Comparison of ENCODE assay signal across 22 cellular contexts in the genomic region with DNA sequence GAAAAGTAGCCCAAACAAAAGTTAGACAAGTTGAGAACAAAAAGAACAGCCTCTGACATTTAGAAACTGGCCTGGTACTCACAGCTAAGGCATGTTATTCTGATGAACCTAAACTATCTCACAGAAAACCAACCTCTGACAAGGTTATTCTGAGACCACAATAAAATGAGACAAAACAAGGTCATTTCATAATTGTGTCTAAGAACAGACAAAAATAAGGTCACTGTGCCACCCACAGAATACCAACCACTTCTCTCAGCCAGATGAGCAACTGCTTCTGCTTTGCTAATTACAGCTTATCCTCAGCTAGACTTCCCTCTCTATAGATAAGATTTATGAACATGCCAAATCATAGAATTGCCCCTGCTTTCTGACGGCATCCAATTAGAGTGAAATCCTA.
"Had no signal": no experiment of that assay in that cellular context is flagged by ENCODE, and none has a peak within 500 bp of the region (broad histone marks: within the 10 kb centered on the region; RNA-seq: fewer than 3 reads in every experiment).

No MANE protein-coding gene starts in this region.

- H3K27me3 ChIP-seq: foreskin keratinocyte, left lung, tibial artery had no signal

- H3K9me3 ChIP-seq: left lung, tibial artery had no signal

- DNase-seq: activated CD4-positive, alpha-beta T cell treated with anti-CD3 and anti-CD28 coated beads for 4 hours; activated CD4-positive, alpha-beta T cell treated with anti-CD3 and anti-CD28 coated beads, Interleukin-2, amount 50 U/mL, for 48 hours; activated CD8-positive, alpha-beta memory T cell treated with anti-CD3 and anti-CD28 coated beads, Interleukin-2, amount 50 U/mL, for 48 hours; activated naive CD4-positive, alpha-beta T cell treated with anti-CD3 and anti-CD28 coated beads for 36 hours; activated T-cell treated with anti-CD3 and anti-CD28 coated beads, Interleukin-2, amount 50 U/mL, for 4 hours; aorta; effector CD4-positive, alpha-beta T cell; erythroblast; foreskin keratinocyte; left lung; natural killer cell; retina; stimulated activated CD4-positive, alpha-beta T cell treated with anti-CD3 and anti-CD28 coated beads, Interleukin-4, amount 100 ng/mL, for 24 hours; substantia nigra; T1000; tibial artery had no signal

- ATAC-seq: activated T-cell treated with anti-CD3 and anti-CD28 coated beads, Interleukin-2, amount 50 U/mL, for 4 hours; foreskin keratinocyte; left lung; natural killer cell; WTC11 had no signal

- H3K27me3 Mint-ChIP-seq: brain; dendritic cell treated with granulocyte-macrophage colony-stimulating factor and Interleukin-4, amounts not matched to agents 40 ng/mL and 50 ng/mL, for 4 days; progenitor cell of endocrine pancreas; stimulated activated naive CD8-positive, alpha-beta T cell treated with anti-CD3 and anti-CD28 coated beads, Interleukin-15, Interleukin-2, amounts not matched to agents 100 ng/mL and 50 ng/mL, for 24 hours had no signal

- H3K27ac Mint-ChIP-seq: activated naive CD4-positive, alpha-beta T cell treated with anti-CD3 and anti-CD28 coated beads for 36 hours; dendritic cell treated with granulocyte-macrophage colony-stimulating factor and Interleukin-4, amounts not matched to agents 40 ng/mL and 50 ng/mL, for 4 days; mesothelial cell of epicardium; natural killer cell; progenitor cell of endocrine pancreas; stimulated activated naive CD8-positive, alpha-beta T cell treated with anti-CD3 and anti-CD28 coated beads, Interleukin-15, Interleukin-2, amounts not matched to agents 100 ng/mL and 50 ng/mL, for 24 hours; WTC11 had no signal

- H3K36me3 Mint-ChIP-seq: WTC11 had no signal

- H3K4me3 ChIP-seq: left lung, tibial artery had no signal

- H3K27ac ChIP-seq: foreskin keratinocyte, left lung, tibial artery had no signal

- H3K4me1 ChIP-seq: foreskin keratinocyte, left lung, tibial artery had no signal

- H3K4me3 Mint-ChIP-seq: activated naive CD4-positive, alpha-beta T cell treated with anti-CD3 and anti-CD28 coated beads for 36 hours; activated T-cell treated with anti-CD3 and anti-CD28 coated beads, Interleukin-2, amount 50 U/mL, for 4 hours; brain; dendritic cell treated with granulocyte-macrophage colony-stimulating factor and Interleukin-4, amounts not matched to agents 40 ng/mL and 50 ng/mL, for 4 days; mesothelial cell of epicardium; natural killer cell; stimulated activated naive CD8-positive, alpha-beta T cell treated with anti-CD3 and anti-CD28 coated beads, Interleukin-15, Interleukin-2, amounts not matched to agents 100 ng/mL and 50 ng/mL, for 24 hours; WTC11 had no signal

- H3K9me3 Mint-ChIP-seq: activated naive CD4-positive, alpha-beta T cell treated with anti-CD3 and anti-CD28 coated beads for 36 hours; activated T-cell treated with anti-CD3 and anti-CD28 coated beads, Interleukin-2, amount 50 U/mL, for 4 hours; brain; dendritic cell treated with granulocyte-macrophage colony-stimulating factor and Interleukin-4, amounts not matched to agents 40 ng/mL and 50 ng/mL, for 4 days; mesothelial cell of epicardium; natural killer cell; stimulated activated naive CD8-positive, alpha-beta T cell treated with anti-CD3 and anti-CD28 coated beads, Interleukin-15, Interleukin-2, amounts not matched to agents 100 ng/mL and 50 ng/mL, for 24 hours; WTC11 had no signal
